In the genomic region with DNA sequence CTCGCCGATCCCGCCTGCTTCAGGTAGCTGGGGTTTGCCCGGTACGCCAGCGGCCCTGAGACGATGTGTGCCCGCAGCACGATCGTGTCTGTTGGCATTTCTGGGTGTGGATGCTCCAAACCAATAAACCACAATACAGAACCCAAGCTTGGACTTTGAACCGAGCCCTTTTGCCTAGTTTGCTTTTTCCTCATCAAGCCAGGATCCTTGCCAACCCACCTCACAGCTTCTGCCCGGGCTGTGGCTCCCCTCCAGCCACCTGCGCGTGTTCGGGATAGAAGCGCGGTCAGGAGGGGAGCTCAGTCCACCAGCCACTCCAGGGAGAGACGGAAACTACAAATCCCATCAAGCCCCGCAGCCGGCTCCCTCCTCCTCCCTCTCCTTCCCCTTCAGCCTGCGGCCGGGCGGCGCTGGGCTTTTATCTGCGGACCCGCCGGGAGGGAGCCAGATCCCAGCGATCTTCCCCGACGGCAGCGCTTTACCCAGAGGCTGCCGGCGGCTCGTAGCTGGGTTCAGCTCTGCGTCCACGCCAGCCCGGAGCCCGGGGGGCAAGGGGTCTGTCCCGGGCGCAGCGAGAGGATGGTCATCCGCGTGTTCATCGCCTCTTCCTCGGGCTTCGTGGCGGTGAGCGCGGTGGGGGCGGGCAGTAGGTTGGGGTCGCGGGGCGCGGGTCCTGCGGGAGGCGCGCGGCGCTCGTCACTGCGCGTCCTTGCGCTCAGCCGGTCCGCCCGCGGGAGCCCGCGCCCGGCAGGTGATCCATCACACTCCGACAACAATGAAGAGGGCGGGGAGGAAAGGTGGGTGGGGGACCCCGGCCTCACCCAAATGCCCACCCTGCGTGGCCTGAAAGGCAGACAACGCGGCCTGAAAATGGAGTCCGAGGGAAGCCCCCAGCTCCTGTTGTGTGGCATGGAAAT, we compare ENCODE assay signal across 1 cellular context.
TF ChIP-seq lines count a peak whose summit lies in the region.

Gene SH3BGRL2, plus strand, starts transcription at position 447 of the 917 bp plus-strand sequence. Its CDS starts 133 bp downstream, at position 580.

TF ChIP-seq in HepG2, 621 proteins besides CTCF, POLR2A, EP300 and RAD21 (continued from another document and continues in another):
- TF ChIP-seq FOXP1 (IDR thresholded peaks at IDR 0.05) (no peak), FOXP1 (CRISPR knock-in tag; IDR thresholded peaks at IDR 0.05) (no peak; the same call in 1 of the 2 replicates), SMAD3 (CRISPR knock-in tag; IDR thresholded peaks at IDR 0.05) (0 out of 2 replicates have a peak, but pooled peaks have one; percentile 31), ELK4 (CRISPR knock-in tag; IDR thresholded peaks at IDR 0.05; ENCODE audit: borderline replicate concordance) (no peak), MTF1 (CRISPR knock-in tag; IDR thresholded peaks at IDR 0.05) (no peak), FOXA3 (CRISPR knock-in tag; IDR thresholded peaks at IDR 0.05) (no peak), ZNF296 (CRISPR knock-in tag; conservative IDR thresholded peaks at IDR 0.05) (no peak), ZNF737 (CRISPR knock-in tag; IDR thresholded peaks at IDR 0.05; ENCODE audit: borderline replicate concordance) (no peak), U2AF2 (IDR thresholded peaks at IDR 0.05; ENCODE audit: low read depth, low read length) (no peak), HHEX (CRISPR knock-in tag; IDR thresholded peaks at IDR 0.05) (no peak), ZNF367 (CRISPR knock-in tag; IDR thresholded peaks at IDR 0.05; ENCODE audit: borderline replicate concordance) (no peak), ZNF407 (CRISPR knock-in tag; IDR thresholded peaks at IDR 0.05; ENCODE audit: not compliant biosample characterization) (no peak), KAT2B (IDR thresholded peaks at IDR 0.05; ENCODE audit: borderline replicate concordance, low read depth, low read length) (no peak), HDAC6 (IDR thresholded peaks at IDR 0.05; ENCODE audit: low read depth, low read length) (no peak), MEIS1 (CRISPR knock-in tag; IDR thresholded peaks at IDR 0.05; ENCODE audit: borderline replicate concordance) (0 out of 2 replicates have a peak, but pooled peaks have one; percentile 43), CREM (IDR thresholded peaks at IDR 0.05) (0 out of 2 replicates have a peak, but pooled peaks have one; percentile 40), CREM (CRISPR knock-in tag; IDR thresholded peaks at IDR 0.05) (no peak), CHD2 (IDR thresholded peaks at IDR 0.05; ENCODE audit: low read depth, low read length) (no peak), JUNB (CRISPR knock-in tag; IDR thresholded peaks at IDR 0.05; ENCODE audit: borderline replicate concordance) (no peak), IKZF1 (IDR thresholded peaks at IDR 0.05) (no peak), RXRA (CRISPR knock-in tag; IDR thresholded peaks at IDR 0.05) (peak; percentile 87), ZNF143 (CRISPR knock-in tag; IDR thresholded peaks at IDR 0.05) (peak; percentile 91), EED (CRISPR knock-in tag; IDR thresholded peaks at IDR 0.05) (no peak), ZNF776 (CRISPR knock-in tag; IDR thresholded peaks at IDR 0.05) (0 out of 2 replicates have a peak, but pooled peaks have one; percentile 8), KLF6 (CRISPR knock-in tag; IDR thresholded peaks at IDR 0.05) (no peak; the same call in 1 of the 2 replicates), KLF15 (CRISPR knock-in tag; IDR thresholded peaks at IDR 0.05; ENCODE audit: borderline replicate concordance) (no peak), ERF (CRISPR knock-in tag; IDR thresholded peaks at IDR 0.05) (peak; percentile 24; the same call in 1 of the 2 replicates), MAFK (conservative IDR thresholded peaks at IDR 0.05 in 1 of 2, IDR thresholded peaks at IDR 0.05 in 1 of 2; ENCODE audit: low read length in 2 of 2) (peak; percentile 43 to 63; a peak in 3 of 4 replicates), ZNF205 (CRISPR knock-in tag; IDR thresholded peaks at IDR 0.05) (peak; percentile 63; the same call in 1 of the 2 replicates), ZNF615 (CRISPR knock-in tag; IDR thresholded peaks at IDR 0.05; ENCODE audit: borderline replicate concordance) (no peak; the same call in 1 of the 2 replicates), ZNF362 (CRISPR knock-in tag; IDR thresholded peaks at IDR 0.05; ENCODE audit: borderline replicate concordance) (no peak; the same call in 1 of the 2 replicates), HNRNPH1 (optimal IDR thresholded peaks at IDR 0.05; ENCODE audit: low read depth, low read length) (no peak)
- TF ChIP-seq, protein P1, sequence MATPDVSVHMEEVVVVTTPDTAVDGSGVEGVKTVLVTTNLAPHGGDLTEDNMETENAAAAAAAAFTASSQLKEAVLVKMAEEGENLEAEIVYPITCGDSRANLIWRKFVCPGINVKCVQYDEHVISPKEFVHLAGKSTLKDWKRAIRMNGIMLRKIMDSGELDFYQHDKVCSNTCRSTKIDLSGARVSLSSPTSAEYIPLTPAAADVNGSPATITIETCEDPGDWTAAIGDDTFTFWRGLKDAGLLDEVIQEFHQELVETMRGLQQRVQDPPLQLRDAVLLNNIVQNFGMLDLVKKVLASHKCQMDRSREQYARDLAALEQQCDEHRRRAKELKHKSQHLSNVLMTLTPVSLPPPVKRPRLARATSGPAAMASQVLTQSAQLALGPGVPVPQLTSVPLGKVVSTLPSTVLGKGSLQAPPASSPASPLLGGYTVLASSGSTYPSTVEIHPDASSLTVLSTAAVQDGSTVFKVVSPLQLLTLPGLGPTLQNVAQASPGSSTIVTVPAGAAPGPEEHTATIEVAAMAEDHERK (CRISPR knock-in tag; IDR thresholded peaks at IDR 0.05; ENCODE audit: low read depth) = no peak
- TF ChIP-seq, protein P2, sequence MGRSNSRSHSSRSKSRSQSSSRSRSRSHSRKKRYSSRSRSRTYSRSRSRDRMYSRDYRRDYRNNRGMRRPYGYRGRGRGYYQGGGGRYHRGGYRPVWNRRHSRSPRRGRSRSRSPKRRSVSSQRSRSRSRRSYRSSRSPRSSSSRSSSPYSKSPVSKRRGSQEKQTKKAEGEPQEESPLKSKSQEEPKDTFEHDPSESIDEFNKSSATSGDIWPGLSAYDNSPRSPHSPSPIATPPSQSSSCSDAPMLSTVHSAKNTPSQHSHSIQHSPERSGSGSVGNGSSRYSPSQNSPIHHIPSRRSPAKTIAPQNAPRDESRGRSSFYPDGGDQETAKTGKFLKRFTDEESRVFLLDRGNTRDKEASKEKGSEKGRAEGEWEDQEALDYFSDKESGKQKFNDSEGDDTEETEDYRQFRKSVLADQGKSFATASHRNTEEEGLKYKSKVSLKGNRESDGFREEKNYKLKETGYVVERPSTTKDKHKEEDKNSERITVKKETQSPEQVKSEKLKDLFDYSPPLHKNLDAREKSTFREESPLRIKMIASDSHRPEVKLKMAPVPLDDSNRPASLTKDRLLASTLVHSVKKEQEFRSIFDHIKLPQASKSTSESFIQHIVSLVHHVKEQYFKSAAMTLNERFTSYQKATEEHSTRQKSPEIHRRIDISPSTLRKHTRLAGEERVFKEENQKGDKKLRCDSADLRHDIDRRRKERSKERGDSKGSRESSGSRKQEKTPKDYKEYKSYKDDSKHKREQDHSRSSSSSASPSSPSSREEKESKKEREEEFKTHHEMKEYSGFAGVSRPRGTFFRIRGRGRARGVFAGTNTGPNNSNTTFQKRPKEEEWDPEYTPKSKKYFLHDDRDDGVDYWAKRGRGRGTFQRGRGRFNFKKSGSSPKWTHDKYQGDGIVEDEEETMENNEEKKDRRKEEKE (IDR thresholded peaks at IDR 0.05) = no peak
- TF ChIP-seq, protein P3, sequence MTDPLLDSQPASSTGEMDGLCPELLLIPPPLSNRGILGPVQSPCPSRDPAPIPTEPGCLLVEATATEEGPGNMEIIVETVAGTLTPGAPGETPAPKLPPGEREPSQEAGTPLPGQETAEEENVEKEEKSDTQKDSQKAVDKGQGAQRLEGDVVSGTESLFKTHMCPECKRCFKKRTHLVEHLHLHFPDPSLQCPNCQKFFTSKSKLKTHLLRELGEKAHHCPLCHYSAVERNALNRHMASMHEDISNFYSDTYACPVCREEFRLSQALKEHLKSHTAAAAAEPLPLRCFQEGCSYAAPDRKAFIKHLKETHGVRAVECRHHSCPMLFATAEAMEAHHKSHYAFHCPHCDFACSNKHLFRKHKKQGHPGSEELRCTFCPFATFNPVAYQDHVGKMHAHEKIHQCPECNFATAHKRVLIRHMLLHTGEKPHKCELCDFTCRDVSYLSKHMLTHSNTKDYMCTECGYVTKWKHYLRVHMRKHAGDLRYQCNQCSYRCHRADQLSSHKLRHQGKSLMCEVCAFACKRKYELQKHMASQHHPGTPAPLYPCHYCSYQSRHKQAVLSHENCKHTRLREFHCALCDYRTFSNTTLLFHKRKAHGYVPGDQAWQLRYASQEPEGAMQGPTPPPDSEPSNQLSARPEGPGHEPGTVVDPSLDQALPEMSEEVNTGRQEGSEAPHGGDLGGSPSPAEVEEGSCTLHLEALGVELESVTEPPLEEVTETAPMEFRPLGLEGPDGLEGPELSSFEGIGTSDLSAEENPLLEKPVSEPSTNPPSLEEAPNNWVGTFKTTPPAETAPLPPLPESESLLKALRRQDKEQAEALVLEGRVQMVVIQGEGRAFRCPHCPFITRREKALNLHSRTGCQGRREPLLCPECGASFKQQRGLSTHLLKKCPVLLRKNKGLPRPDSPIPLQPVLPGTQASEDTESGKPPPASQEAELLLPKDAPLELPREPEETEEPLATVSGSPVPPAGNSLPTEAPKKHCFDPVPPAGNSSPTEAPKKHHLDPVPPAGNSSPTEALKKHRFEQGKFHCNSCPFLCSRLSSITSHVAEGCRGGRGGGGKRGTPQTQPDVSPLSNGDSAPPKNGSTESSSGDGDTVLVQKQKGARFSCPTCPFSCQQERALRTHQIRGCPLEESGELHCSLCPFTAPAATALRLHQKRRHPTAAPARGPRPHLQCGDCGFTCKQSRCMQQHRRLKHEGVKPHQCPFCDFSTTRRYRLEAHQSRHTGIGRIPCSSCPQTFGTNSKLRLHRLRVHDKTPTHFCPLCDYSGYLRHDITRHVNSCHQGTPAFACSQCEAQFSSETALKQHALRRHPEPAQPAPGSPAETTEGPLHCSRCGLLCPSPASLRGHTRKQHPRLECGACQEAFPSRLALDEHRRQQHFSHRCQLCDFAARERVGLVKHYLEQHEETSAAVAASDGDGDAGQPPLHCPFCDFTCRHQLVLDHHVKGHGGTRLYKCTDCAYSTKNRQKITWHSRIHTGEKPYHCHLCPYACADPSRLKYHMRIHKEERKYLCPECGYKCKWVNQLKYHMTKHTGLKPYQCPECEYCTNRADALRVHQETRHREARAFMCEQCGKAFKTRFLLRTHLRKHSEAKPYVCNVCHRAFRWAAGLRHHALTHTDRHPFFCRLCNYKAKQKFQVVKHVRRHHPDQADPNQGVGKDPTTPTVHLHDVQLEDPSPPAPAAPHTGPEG (CRISPR knock-in tag; IDR thresholded peaks at IDR 0.05) = no peak
